In the genomic region with DNA sequence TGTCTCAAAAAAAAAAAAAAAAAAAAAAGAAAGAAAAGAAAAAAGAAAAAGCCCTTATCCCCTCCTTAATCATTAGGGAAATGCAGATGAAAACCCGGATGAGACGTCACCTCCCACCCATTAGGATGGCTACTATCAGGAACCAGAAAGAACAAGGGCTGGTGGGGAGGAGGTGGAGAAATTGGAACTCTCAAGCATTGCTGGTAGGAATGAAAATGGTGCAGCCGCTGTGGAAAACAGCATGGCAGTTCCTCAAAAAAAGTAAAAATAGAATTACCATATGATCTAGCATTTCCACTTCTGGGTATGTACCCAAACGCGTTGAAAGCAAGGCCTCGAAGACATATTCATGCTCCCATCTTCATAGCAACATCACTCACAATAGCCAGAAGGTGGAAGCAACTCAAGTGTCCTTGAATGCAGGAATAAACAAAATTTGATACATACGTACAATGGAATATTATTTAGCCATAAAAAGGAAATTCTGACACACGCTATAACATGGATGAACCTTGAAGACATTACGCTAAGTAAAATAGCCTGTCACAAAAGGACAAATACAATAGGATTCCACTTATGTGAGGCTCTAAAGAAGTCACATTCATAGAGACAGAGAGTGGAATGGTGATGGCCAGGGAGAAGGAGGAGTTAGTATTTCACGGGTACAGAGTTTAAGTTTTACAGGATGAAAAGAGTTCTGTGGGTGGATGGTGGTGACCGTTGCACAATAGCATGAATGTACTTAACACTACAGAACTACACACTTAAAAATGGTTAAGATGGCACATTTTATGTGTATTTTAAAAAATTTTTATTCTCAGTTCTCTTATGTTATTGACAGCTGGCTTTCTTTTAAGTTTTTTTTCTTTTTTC, we compare ENCODE assay signal across 13 cellular contexts.
DNase-seq lines count a peak whose midpoint lies in the region; ATAC-seq and TF ChIP-seq lines count a peak whose summit lies in the region.
"Had no signal": no experiment of that assay in that cellular context is flagged by ENCODE, and none has a peak within 500 bp of the region (broad histone marks: within the 10 kb centered on the region; RNA-seq: fewer than 3 reads in every experiment).

No MANE protein-coding gene starts in this region.

- in situ Hi-C loops in gastrocnemius medialis (cut with MboI; ENCODE audit: low sequenced_read_pairs in 4 of 4): no loop called here

- ATAC-seq in gastrocnemius medialis: no peak
- ATAC-seq in GM21528 (IDR thresholded peaks at IDR 0.05; ENCODE audit: low FRiP score, unreplicated experiment): no peak

- H3K36me3 Mint-ChIP-seq in mesothelial cell of epicardium: peaks cover 7% of the 10 kb centered on the region
- H3K36me3 Mint-ChIP-seq: CD4-positive, alpha-beta memory T cell had no signal

- H3K4me3 Mint-ChIP-seq in mesothelial cell of epicardium: no peak overlapping the region
- H3K4me3 Mint-ChIP-seq: CD4-positive, alpha-beta memory T cell; stimulated activated naive CD8-positive, alpha-beta T cell treated with anti-CD3 and anti-CD28 coated beads, Interleukin-15, Interleukin-2, amounts not matched to agents 100 ng/mL and 50 ng/mL, for 24 hours had no signal

- H3K27me3 ChIP-seq in ascending aorta: no peaks in the 10 kb centered on the region
- no peaks in the 10 kb centered on the region for H3K27me3 ChIP-seq in uterus
- H3K27me3 ChIP-seq in gastrocnemius medialis: no peaks in the 10 kb centered on the region

- H3K4me1 ChIP-seq in ascending aorta: no peaks in the 10 kb centered on the region
- no peaks in the 10 kb centered on the region for H3K4me1 ChIP-seq in uterus
- no peaks in the 10 kb centered on the region for H3K4me1 ChIP-seq in gastrocnemius medialis

- H3K27ac ChIP-seq in ascending aorta: peak overlapping the region; percentile 46 to 55
- H3K27ac ChIP-seq in uterus: peak overlapping the region; percentile 54 to 59
- peak overlapping the region in 1 of 4 donors; percentile 34 for H3K27ac ChIP-seq in gastrocnemius medialis

- peaks cover 6% of the 10 kb centered on the region for H3K4me1 Mint-ChIP-seq in mesothelial cell of epicardium

- no peaks in the 10 kb centered on the region for H3K36me3 ChIP-seq in ascending aorta
- no peaks in the 10 kb centered on the region for H3K36me3 ChIP-seq in uterus
- H3K36me3 ChIP-seq in gastrocnemius medialis: no peaks in the 10 kb centered on the region

- no peaks in the 10 kb centered on the region for H3K9me3 Mint-ChIP-seq in mesothelial cell of epicardium
- H3K9me3 Mint-ChIP-seq: CD4-positive, alpha-beta memory T cell; stimulated activated naive CD8-positive, alpha-beta T cell treated with anti-CD3 and anti-CD28 coated beads, Interleukin-15, Interleukin-2, amounts not matched to agents 100 ng/mL and 50 ng/mL, for 24 hours had no signal

- H3K9me3 ChIP-seq in ascending aorta (no peaks in the 10 kb centered on the region), uterus (no peaks in the 10 kb centered on the region), gastrocnemius medialis (no peaks in the 10 kb centered on the region)

- TF ChIP-seq CTCF in ascending aorta (IDR thresholded peaks at IDR 0.05) (no peak), mesothelial cell of epicardium (IDR thresholded peaks at IDR 0.05; ENCODE audit: unreplicated experiment) (no peak), uterus (IDR thresholded peaks at IDR 0.05) (no peak), gastrocnemius medialis (IDR thresholded peaks at IDR 0.05 in 4 of 5, conservative IDR thresholded peaks at IDR 0.05 in 1 of 5) (no peak)

- intact Hi-C loops in ascending aorta (cut with DNase I): no loop called here
- intact Hi-C loops in uterus (cut with DNase I; ENCODE audit: low total_unique reads): no loop called here
- intact Hi-C loops in gastrocnemius medialis (cut with DNase I; ENCODE audit: low total_unique reads): no loop called here

- H3K27me3 Mint-ChIP-seq in mesothelial cell of epicardium (ENCODE audit: low read depth): no peaks in the 10 kb centered on the region
- H3K27me3 Mint-ChIP-seq: CD4-positive, alpha-beta memory T cell; stimulated activated naive CD8-positive, alpha-beta T cell treated with anti-CD3 and anti-CD28 coated beads, Interleukin-15, Interleukin-2, amounts not matched to agents 100 ng/mL and 50 ng/mL, for 24 hours had no signal

- TF ChIP-seq POLR2A in uterus (IDR thresholded peaks at IDR 0.05) (no peak), gastrocnemius medialis (IDR thresholded peaks at IDR 0.05) (no peak)

- H3K27ac Mint-ChIP-seq in mesothelial cell of epicardium: peak overlapping the region; percentile 1
- H3K27ac Mint-ChIP-seq: stimulated activated naive CD8-positive, alpha-beta T cell treated with anti-CD3 and anti-CD28 coated beads, Interleukin-15, Interleukin-2, amounts not matched to agents 100 ng/mL and 50 ng/mL, for 24 hours had no signal

- DNase-seq in SKM-1 treated with dmso at 0.1 percent for 144 hours (lab: John Stamatoyannopoulos, UW; ENCODE audit: unreplicated experiment) (peak; percentile 26), SKM-1 (lab: John Stamatoyannopoulos, UW; ENCODE audit: unreplicated experiment) (no peak), ascending aorta (ENCODE audit: low spot score in 2 of 2) (no peak), mesothelial cell of epicardium (ENCODE audit: low spot score in 2 of 2, unreplicated experiment in 2 of 2) (no peak), uterus (no peak), gastrocnemius medialis (no peak), cerebellum (ENCODE audit: low spot score) (no peak)
- DNase-seq: activated CD4-positive, CD25-positive, alpha-beta regulatory T cell treated with anti-CD3 and anti-CD28 coated beads, Interleukin-2, amount 50 U/mL, for 72 hours; activated gamma-delta T cell treated with Interleukin-2 at 50 U/mL for 16 hours; CD4-positive, alpha-beta memory T cell; kidney had no signal

- H3K4me3 ChIP-seq in ascending aorta (no peak overlapping the region), uterus (no peak overlapping the region), gastrocnemius medialis (no peak overlapping the region)
